Comparison of ENCODE assay signal across 8 cellular contexts in genomic region chr13:91348906-91349435, GRCh38. TPM values are rescaled to one million over a fixed set of nuclear protein-coding genes. Genes with fewer than 3 reads are reported as not detected.
DNase-seq lines count a peak whose midpoint lies in the region; ATAC-seq and TF ChIP-seq lines count a peak whose summit lies in the region.

No MANE protein-coding gene starts in this region.

- TF ChIP-seq CTCF in GM12875 (IDR thresholded peaks at IDR 0.05; ENCODE audit: borderline replicate concordance, insufficient read depth, low read depth, low read length) (peak; percentile 99), right atrium auricular region (IDR thresholded peaks at IDR 0.05) (peak; percentile 92 to 98), uterus (IDR thresholded peaks at IDR 0.05) (peak; percentile 79 to 99 (median 95))

- H3K36me3 ChIP-seq in right atrium auricular region (peaks cover 20% of the 10 kb centered on the region), uterus (no peaks in the 10 kb centered on the region)

- H3K27ac Mint-ChIP-seq in T-helper 1 cell treated with Interleukin-12 subunit alpha and Interleukin-12 subunit beta and Interleukin-4 antibody, amounts not matched to agents 30 μg/mL and 1 μg/mL, for 36 hours = peak overlapping the region; percentile 90

- H3K4me3 Mint-ChIP-seq in T-helper 1 cell treated with Interleukin-12 subunit alpha and Interleukin-12 subunit beta and Interleukin-4 antibody, amounts not matched to agents 30 μg/mL and 1 μg/mL, for 36 hours = peak overlapping the region; percentile 85

- intact Hi-C loops in uterus (cut with DNase I; ENCODE audit: low total_unique reads) = no loop called here

- no peaks in the 10 kb centered on the region for H3K9me3 ChIP-seq in right atrium auricular region
- no peaks in the 10 kb centered on the region for H3K9me3 ChIP-seq in uterus

- peaks cover 54% of the 10 kb centered on the region for H3K4me1 Mint-ChIP-seq in T-helper 1 cell treated with Interleukin-12 subunit alpha and Interleukin-12 subunit beta and Interleukin-4 antibody, amounts not matched to agents 30 μg/mL and 1 μg/mL, for 36 hours (ENCODE audit: low read depth)

- no peaks in the 10 kb centered on the region for H3K27me3 ChIP-seq in right atrium auricular region
- no peaks in the 10 kb centered on the region for H3K27me3 ChIP-seq in uterus

- H3K9me3 Mint-ChIP-seq in T-helper 1 cell treated with Interleukin-12 subunit alpha and Interleukin-12 subunit beta and Interleukin-4 antibody, amounts not matched to agents 30 μg/mL and 1 μg/mL, for 36 hours = no peaks in the 10 kb centered on the region

- H3K4me1 ChIP-seq in right atrium auricular region (peaks cover 0 to 33% of the 10 kb centered on the region in 2 donors), uterus (no peaks in the 10 kb centered on the region)

- TF ChIP-seq POLR2A in uterus (IDR thresholded peaks at IDR 0.05) = peak in 1 of 2 donors; percentile 50

- peak; percentile 47 for ATAC-seq in HG02840 (IDR thresholded peaks at IDR 0.05; ENCODE audit: low FRiP score, unreplicated experiment)

- H3K36me3 Mint-ChIP-seq in T-helper 1 cell treated with Interleukin-12 subunit alpha and Interleukin-12 subunit beta and Interleukin-4 antibody, amounts not matched to agents 30 μg/mL and 1 μg/mL, for 36 hours (ENCODE audit: low read depth) = peaks cover 37% of the 10 kb centered on the region

- peak overlapping the region; percentile 93 to 94 for H3K27ac ChIP-seq in right atrium auricular region
- peak overlapping the region; percentile 93 to 96 for H3K27ac ChIP-seq in uterus

- no peaks in the 10 kb centered on the region for H3K27me3 Mint-ChIP-seq in T-helper 1 cell treated with Interleukin-12 subunit alpha and Interleukin-12 subunit beta and Interleukin-4 antibody, amounts not matched to agents 30 μg/mL and 1 μg/mL, for 36 hours (ENCODE audit: low read depth)

- H3K4me3 ChIP-seq in GM12875 (ENCODE audit: low read depth, low read length) = peak overlapping the region; percentile 88
- H3K4me3 ChIP-seq in right atrium auricular region = peak overlapping the region; percentile 75 to 88
- H3K4me3 ChIP-seq in uterus = peak overlapping the region; percentile 48 to 95

- DNase-seq in NCI-H1417 treated with DMSO at 0.1 percent for 48 hours (lab: John Stamatoyannopoulos, UW) = peak; percentile 32
- peak; percentile 32 to 96 (median 78) for DNase-seq in amygdala (lab: John Stamatoyannopoulos, UW)
- DNase-seq in right atrium auricular region (ENCODE audit: low spot score) = peak; percentile 93
- DNase-seq in pulmonary artery endothelial cell (ENCODE audit: low read depth, low spot score) = peak; percentile 47
- DNase-seq in uterus = peak; percentile 86 to 92

RNA-seq across cellular contexts. Expression of gene MIR17HG, which starts 1.5 kb away (rescaled TPM):
- total RNA-seq in right atrium auricular region (under 1 TPM in 1 of 2 donors, not detected in 1; 0.20 TPM), pulmonary artery endothelial cell (8.2 and 9.4 TPM in 2 replicates), uterus (10 to 100 TPM in 1 of 4 donors, 1 to 10 TPM in 3; 3.3 to 16.2 (median 4.6) TPM)

RNA-seq across cellular contexts. Expression of gene GPC5, which starts 49.5 kb away (rescaled TPM):
- total RNA-seq in right atrium auricular region = 1 to 10 TPM in 1 of 2 donors, under 1 TPM in 1; 0.83 to 1.3 TPM
- total RNA-seq in pulmonary artery endothelial cell = 0.07 TPM in 1 of 2 replicates, not detected in the other
- 10 to 100 TPM in 1 of 4 donors, 1 to 10 TPM in 1, under 1 TPM in 1, not detected in 1; 0.24 to 30.8 (median 1.8) TPM for total RNA-seq in uterus

Comparison
In these comparisons a context has a peak if more than half of its experiments do, and no peak if none do; other contexts are left out.
1. Peak in every context shown above with its lines: DNase-seq, ATAC-seq, H3K4me3 ChIP-seq and H3K27ac ChIP-seq.
2. DNase-seq: peak in every context shown above with its lines; median percentile 93 in right atrium auricular region; 89 in uterus; 78 in amygdala; 47 in pulmonary artery endothelial cell; 32 in NCI-H1417 treated with DMSO at 0.1 percent for 48 hours.